23 cellular contexts compared by ENCODE assay signal in the genomic region with DNA sequence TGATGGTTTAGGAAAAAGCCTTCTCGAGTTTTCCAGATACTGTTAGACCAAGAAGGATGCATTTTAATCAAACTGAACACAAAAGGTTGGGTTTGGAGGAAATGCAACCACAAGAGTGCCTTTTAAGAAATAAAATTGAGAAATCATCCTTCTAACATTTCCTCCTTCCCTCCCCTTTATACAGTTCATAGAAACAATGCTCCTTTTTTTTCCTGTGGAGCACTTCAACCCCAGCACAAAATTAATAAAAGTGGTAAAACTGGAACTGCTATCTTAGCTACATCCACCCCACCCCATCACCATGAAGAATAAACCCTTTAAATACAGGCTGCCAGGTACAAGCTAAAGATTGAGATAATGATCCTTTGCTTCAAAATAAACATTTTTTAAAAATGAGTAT.
DNase-seq lines count a peak whose midpoint lies in the region; ATAC-seq and TF ChIP-seq lines count a peak whose summit lies in the region.
"Had no signal": no experiment of that assay in that cellular context is flagged by ENCODE, and none has a peak within 500 bp of the region (broad histone marks: within the 10 kb centered on the region; RNA-seq: fewer than 3 reads in every experiment).

No MANE protein-coding gene starts in this region.

- 0 out of 2 replicates have a peak overlapping the region, but pooled peaks have one; percentile 26 for H2AFZ ChIP-seq in PC-3 (ENCODE audit: low read length)
- H2AFZ ChIP-seq: PC-9 had no signal

- peak overlapping the region; percentile 81 for H3K27ac Mint-ChIP-seq in mesothelial cell of epicardium
- H3K27ac Mint-ChIP-seq: CD14-positive monocyte, H9, HFFc6 had no signal

- no peaks in the 10 kb centered on the region for H3K9me3 ChIP-seq in PC-3 (ENCODE audit: low read length)

- CTCF ChIA-PET in PC-3 (lab: Charles Lee), result no interaction called here

- H3K36me3 Mint-ChIP-seq in mesothelial cell of epicardium, result peaks cover 2% of the 10 kb centered on the region
- H3K36me3 Mint-ChIP-seq: CD14-positive monocyte had no signal

- no peak overlapping the region for H3K4me3 Mint-ChIP-seq in mesothelial cell of epicardium
- H3K4me3 Mint-ChIP-seq: CD14-positive monocyte, H9, HFFc6 had no signal

- intact Hi-C loops in PC-3 (cut with micrococcal nuclease), result no loop called here

- H3K9me2 ChIP-seq in PC-3 (replicated peaks; ENCODE audit: low read length), result no peaks in the 10 kb centered on the region

- peak overlapping the region; percentile 37; the same call in 1 of the 2 replicates for H3K4me2 ChIP-seq in PC-3 (ENCODE audit: low read length)
- H3K4me2 ChIP-seq: PC-9 had no signal

- no peaks in the 10 kb centered on the region for H3F3A ChIP-seq in PC-3 (ENCODE audit: low read length, unreplicated experiment)

- peaks cover 30% of the 10 kb centered on the region; the same call in 1 of the 2 replicates for H3K4me1 ChIP-seq in PC-3 (ENCODE audit: insufficient read depth, low read length)

- TF ChIP-seq CTCF in PC-3 (conservative IDR thresholded peaks at IDR 0.05; ENCODE audit: low read depth, low read length) (no peak), mesothelial cell of epicardium (IDR thresholded peaks at IDR 0.05; ENCODE audit: unreplicated experiment) (no peak)

- H3K9me3 Mint-ChIP-seq in mesothelial cell of epicardium, result peaks cover 4% of the 10 kb centered on the region
- H3K9me3 Mint-ChIP-seq: CD14-positive monocyte, H9, HFFc6 had no signal

- peaks cover 42% of the 10 kb centered on the region for H3K4me1 Mint-ChIP-seq in mesothelial cell of epicardium
- H3K4me1 Mint-ChIP-seq: H9 had no signal

- ATAC-seq in PC-3 (no peak), HG03521 (IDR thresholded peaks at IDR 0.05; ENCODE audit: unreplicated experiment) (no peak)
- ATAC-seq: GM12878 had no signal

- POLR2A ChIA-PET in PC-3 (lab: Charles Lee; ENCODE audit: unreplicated experiment), result no interaction called here

- BruUV-seq in PC-3 (replicated peaks; lab: Mats Ljungman, UMichigan), result no TSS peak

- no peaks in the 10 kb centered on the region for H3K27me3 ChIP-seq in PC-3 (ENCODE audit: low read length)

- no peaks in the 10 kb centered on the region for H3K27me3 Mint-ChIP-seq in mesothelial cell of epicardium (ENCODE audit: low read depth)

- H3K36me3 ChIP-seq in PC-3 (ENCODE audit: low read depth, low read length), result no peaks in the 10 kb centered on the region

- no peak overlapping the region for H3K4me3 ChIP-seq in PC-3 (ENCODE audit: low read length)
- H3K4me3 ChIP-seq: GM12878, PC-9 had no signal

- peak; percentile 16 for DNase-seq in SIG-M5 treated with dmso at 0.1 percent for 504 hours (lab: John Stamatoyannopoulos, UW; ENCODE audit: unreplicated experiment)
- no peak for DNase-seq in SIG-M5 (lab: John Stamatoyannopoulos, UW)
- DNase-seq in PC-3, result peak; percentile 33
- no peak for DNase-seq in mesothelial cell of epicardium (ENCODE audit: low spot score in 2 of 2, unreplicated experiment in 2 of 2)
- no peak for DNase-seq in mucosa of gallbladder (ENCODE audit: low spot score)
- DNase-seq in retina, result no peak
- DNase-seq: 8988T, DMS79, H9, HFFc6, KBM-7, MV-4-11, NCI-H1694, NCI-H2081, NCI-H2171 treated with DMSO at 0.1 percent for 48 hours, NCI-H446, RPMI8226, SHP77 treated with DMSO at 0.1 percent for 48 hours had no signal

- H3K27ac ChIP-seq in PC-3 (ENCODE audit: low read length), result no peak overlapping the region; the same call in 1 of the 2 replicates
- H3K27ac ChIP-seq: HL-60, PC-9 had no signal

- no peaks in the 10 kb centered on the region for H3K79me2 ChIP-seq in PC-3 (ENCODE audit: low read length)

- H3K9ac ChIP-seq in PC-3 (ENCODE audit: low read length), result no peak overlapping the region

- H4K20me1 ChIP-seq in PC-3 (ENCODE audit: low read length), result no peaks in the 10 kb centered on the region

Comparison
In these comparisons a context has a peak if more than half of its experiments do, and no peak if none do; other contexts are left out.
1. DNase-seq: peak in SIG-M5 treated with dmso at 0.1 percent for 504 hours (single experiment) and PC-3 (single experiment); none in SIG-M5 (single experiment), mesothelial cell of epicardium (0 of 2), mucosa of gallbladder (single experiment) and retina (single experiment).